1 cellular context compared by ENCODE assay signal in genomic region chr7:131107343-131108211, GRCh38.
A peak's percentile ranks its signal among the peaks of the same experiment; 100 is the strongest.
TF ChIP-seq lines count a peak whose summit lies in the region.

No MANE protein-coding gene starts in this region.

TF ChIP-seq in K562, 482 proteins besides CTCF, POLR2A, EP300 and RAD21 (continued from another document and continues in another):
- TF ChIP-seq MGA (IDR thresholded peaks at IDR 0.05): peak; percentile 86
- no peak for TF ChIP-seq CGGBP1 (CRISPR knock-in tag; IDR thresholded peaks at IDR 0.05)
- no peak for TF ChIP-seq MCM3 (IDR thresholded peaks at IDR 0.05)
- no peak for TF ChIP-seq SIRT6 (IDR thresholded peaks at IDR 0.05; ENCODE audit: low read depth, low read length)
- TF ChIP-seq RNF219 (CRISPR knock-in tag; IDR thresholded peaks at IDR 0.05): no peak
- TF ChIP-seq CREM (IDR thresholded peaks at IDR 0.05; ENCODE audit: low read depth): peak; percentile 57
- no peak for TF ChIP-seq FOSL1 (tag; conservative IDR thresholded peaks at IDR 0.05)
- peak; percentile 19 for TF ChIP-seq TEAD4 (IDR thresholded peaks at IDR 0.05; ENCODE audit: low read length)
- no peak; the same call in 1 of the 2 replicates for TF ChIP-seq TEAD4 (CRISPR knock-in tag; IDR thresholded peaks at IDR 0.05; ENCODE audit: borderline replicate concordance)
- TF ChIP-seq MECOM (CRISPR knock-in tag; IDR thresholded peaks at IDR 0.05): no peak
- TF ChIP-seq NFIC (IDR thresholded peaks at IDR 0.05): no peak; the same call in 1 of the 2 replicates
- peak; percentile 61 for TF ChIP-seq MEIS2 (IDR thresholded peaks at IDR 0.05; ENCODE audit: partially characterized antibody)
- no peak; the same call in 1 of the 2 replicates for TF ChIP-seq DMBX1 (CRISPR knock-in tag; IDR thresholded peaks at IDR 0.05; ENCODE audit: borderline replicate concordance)
- no peak for TF ChIP-seq KAT7 (CRISPR knock-in tag; IDR thresholded peaks at IDR 0.05; ENCODE audit: borderline replicate concordance)
- no peak for TF ChIP-seq CHCHD3 (CRISPR knock-in tag; IDR thresholded peaks at IDR 0.05)
- TF ChIP-seq BRF1 (IDR thresholded peaks at IDR 0.05; ENCODE audit: borderline replicate concordance, extremely low read depth, insufficient read length): no peak
- TF ChIP-seq ZNF586 (CRISPR knock-in tag; conservative IDR thresholded peaks at IDR 0.05): no peak
- no peak for TF ChIP-seq ZNF347 (CRISPR knock-in tag; IDR thresholded peaks at IDR 0.05; ENCODE audit: low read depth)
- peak; percentile 92 to 95 for TF ChIP-seq MNT (conservative IDR thresholded peaks at IDR 0.05)
- no peak for TF ChIP-seq THRA (IDR thresholded peaks at IDR 0.05)
- TF ChIP-seq SRSF9 (IDR thresholded peaks at IDR 0.05; ENCODE audit: borderline replicate concordance, low read depth, low read length): no peak
- no peak for TF ChIP-seq STAT5B (CRISPR knock-in tag; IDR thresholded peaks at IDR 0.05)
- TF ChIP-seq FUS (optimal IDR thresholded peaks at IDR 0.05; ENCODE audit: low read depth, low read length): no peak
- no peak for TF ChIP-seq EWSR1 (IDR thresholded peaks at IDR 0.05; ENCODE audit: borderline replicate concordance, low read depth, partially characterized antibody)
- no peak for TF ChIP-seq CEBPZ (IDR thresholded peaks at IDR 0.05; ENCODE audit: borderline replicate concordance, low read depth, low read length)
- TF ChIP-seq KAT2B (IDR thresholded peaks at IDR 0.05; ENCODE audit: low read depth, low read length): no peak
- TF ChIP-seq PURB (CRISPR knock-in tag; IDR thresholded peaks at IDR 0.05; ENCODE audit: low read depth): no peak
- no peak for TF ChIP-seq ZNF75A (CRISPR knock-in tag; IDR thresholded peaks at IDR 0.05)
- TF ChIP-seq PCBP2 (IDR thresholded peaks at IDR 0.05; ENCODE audit: low read depth, low read length, poor library complexity, severe bottlenecking): no peak
- no peak for TF ChIP-seq STAT5A (IDR thresholded peaks at IDR 0.05; ENCODE audit: borderline replicate concordance, low read length)
- TF ChIP-seq MAFG (tag; conservative IDR thresholded peaks at IDR 0.05): no peak; the same call in 1 of the 2 replicates
- no peak for TF ChIP-seq GABPB2 (CRISPR knock-in tag; conservative IDR thresholded peaks at IDR 0.05)
- no peak for TF ChIP-seq SRSF7 (optimal IDR thresholded peaks at IDR 0.05; ENCODE audit: low read depth, low read length)
- no peak for TF ChIP-seq KDM4B (IDR thresholded peaks at IDR 0.05; ENCODE audit: borderline replicate concordance in 2 of 2, low read depth in 1 of 2)
- TF ChIP-seq ZFP30 (CRISPR knock-in tag; IDR thresholded peaks at IDR 0.05; ENCODE audit: borderline replicate concordance): no peak
- TF ChIP-seq CEBPG (CRISPR knock-in tag; IDR thresholded peaks at IDR 0.05): 0 out of 2 replicates have a peak, but pooled peaks have one; percentile 6
- TF ChIP-seq CEBPG (tag; conservative IDR thresholded peaks at IDR 0.05 in 1 of 2, IDR thresholded peaks at IDR 0.05 in 1 of 2): peak in 1 of 2 experiments; percentile 50; a peak in 1 of 4 replicates
- no peak for TF ChIP-seq NR2C2 (CRISPR knock-in tag; IDR thresholded peaks at IDR 0.05)
- TF ChIP-seq NR2C2 (tag; IDR thresholded peaks at IDR 0.05): no peak
- TF ChIP-seq, protein P1, sequence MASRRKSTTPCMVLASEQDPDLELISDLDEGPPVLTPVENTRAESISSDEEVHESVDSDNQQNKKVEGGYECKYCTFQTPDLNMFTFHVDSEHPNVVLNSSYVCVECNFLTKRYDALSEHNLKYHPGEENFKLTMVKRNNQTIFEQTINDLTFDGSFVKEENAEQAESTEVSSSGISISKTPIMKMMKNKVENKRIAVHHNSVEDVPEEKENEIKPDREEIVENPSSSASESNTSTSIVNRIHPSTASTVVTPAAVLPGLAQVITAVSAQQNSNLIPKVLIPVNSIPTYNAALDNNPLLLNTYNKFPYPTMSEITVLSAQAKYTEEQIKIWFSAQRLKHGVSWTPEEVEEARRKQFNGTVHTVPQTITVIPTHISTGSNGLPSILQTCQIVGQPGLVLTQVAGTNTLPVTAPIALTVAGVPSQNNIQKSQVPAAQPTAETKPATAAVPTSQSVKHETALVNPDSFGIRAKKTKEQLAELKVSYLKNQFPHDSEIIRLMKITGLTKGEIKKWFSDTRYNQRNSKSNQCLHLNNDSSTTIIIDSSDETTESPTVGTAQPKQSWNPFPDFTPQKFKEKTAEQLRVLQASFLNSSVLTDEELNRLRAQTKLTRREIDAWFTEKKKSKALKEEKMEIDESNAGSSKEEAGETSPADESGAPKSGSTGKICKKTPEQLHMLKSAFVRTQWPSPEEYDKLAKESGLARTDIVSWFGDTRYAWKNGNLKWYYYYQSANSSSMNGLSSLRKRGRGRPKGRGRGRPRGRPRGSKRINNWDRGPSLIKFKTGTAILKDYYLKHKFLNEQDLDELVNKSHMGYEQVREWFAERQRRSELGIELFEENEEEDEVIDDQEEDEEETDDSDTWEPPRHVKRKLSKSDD (conservative IDR thresholded peaks at IDR 0.05; ENCODE audit: low read length): no peak
